ENCODE assay signal across 8 cellular contexts in the genomic region with DNA sequence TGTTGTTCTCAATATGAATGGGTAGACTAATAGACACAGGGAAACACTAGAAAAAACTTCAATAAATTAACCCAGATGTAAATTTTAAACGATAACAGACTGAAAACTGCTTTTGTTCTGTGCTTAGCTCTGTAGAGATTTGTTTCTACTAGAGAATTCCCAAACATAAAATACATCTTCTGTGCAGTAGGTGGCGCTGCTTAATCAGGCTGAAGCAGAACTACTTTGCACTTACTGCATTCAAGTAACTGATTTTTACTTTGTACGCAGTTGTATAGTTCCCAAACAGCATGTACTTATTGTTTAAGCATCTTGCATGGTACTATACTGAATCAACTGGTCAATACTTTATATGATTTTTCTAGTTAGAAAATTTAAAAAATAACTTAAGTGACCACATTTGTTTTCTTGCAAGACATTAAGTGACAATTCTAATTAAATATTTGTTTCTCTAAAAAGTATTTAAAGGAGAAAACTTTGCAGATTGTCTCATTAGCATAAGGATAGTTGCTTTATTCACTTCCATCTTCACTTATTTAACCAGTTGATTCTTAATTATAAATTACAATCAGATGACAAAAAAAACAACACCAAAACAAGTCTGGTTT.
DNase-seq lines count a peak whose midpoint lies in the region; ATAC-seq and TF ChIP-seq lines count a peak whose summit lies in the region.

No MANE protein-coding gene starts in this region.

- ATAC-seq in GM18873 (IDR thresholded peaks at IDR 0.05; ENCODE audit: low FRiP score, unreplicated experiment) (peak; percentile 62), HG03342 (IDR thresholded peaks at IDR 0.05; ENCODE audit: unreplicated experiment) (peak; percentile 85)
- peak; percentile 60 to 65 for ATAC-seq in naive thymus-derived CD8-positive, alpha-beta T cell

- DNase-seq in NCI-H774 (lab: John Stamatoyannopoulos, UW) (peak; percentile 52), epithelial cell of prostate (ENCODE audit: low read depth, low spot score) (peak; percentile 18), superior temporal gyrus (ENCODE audit: extremely low spot score) (peak; percentile 89)
- DNase-seq in activated CD8-positive, alpha-beta memory T cell treated with anti-CD3 and anti-CD28 coated beads for 1 hour (ENCODE audit: extremely low read depth in 1 of 2, low read depth in 1 of 2): peak; percentile 7 to 24
- DNase-seq in naive thymus-derived CD8-positive, alpha-beta T cell: peak; percentile 22 to 77 (median 58)

- no peak overlapping the region for H3K4me3 Mint-ChIP-seq in naive thymus-derived CD8-positive, alpha-beta T cell

- H3K27ac Mint-ChIP-seq in naive thymus-derived CD8-positive, alpha-beta T cell: no peak overlapping the region

- peaks cover 16 to 30% (median 22%) of the 10 kb centered on the region in 4 donors for H3K4me1 Mint-ChIP-seq in naive thymus-derived CD8-positive, alpha-beta T cell

- peaks cover 9 to 40% (median 17%) of the 10 kb centered on the region in 3 donors for H3K36me3 Mint-ChIP-seq in naive thymus-derived CD8-positive, alpha-beta T cell

- POLR2A ChIA-PET in naive thymus-derived CD8-positive, alpha-beta T cell (lab: Charles Lee): no interaction called here

- no peaks in the 10 kb centered on the region for H3K27me3 Mint-ChIP-seq in naive thymus-derived CD8-positive, alpha-beta T cell

- H3K27ac ChIP-seq in C4-2B (no peak overlapping the region), epithelial cell of prostate (no peak overlapping the region)

- TF ChIP-seq CTCF in C4-2B (conservative IDR thresholded peaks at IDR 0.05): peak; percentile 85

- H3K9me3 Mint-ChIP-seq in naive thymus-derived CD8-positive, alpha-beta T cell: no peaks in the 10 kb centered on the region

Comparison
In these comparisons a context has a peak if more than half of its experiments do, and no peak if none do; other contexts are left out.
1. DNase-seq: peak in every context shown above with its lines; median percentile 89 in superior temporal gyrus; 58 in naive thymus-derived CD8-positive, alpha-beta T cell; 52 in NCI-H774; 18 in epithelial cell of prostate; 16 in activated CD8-positive, alpha-beta memory T cell treated with anti-CD3 and anti-CD28 coated beads for 1 hour.